In genomic region chr3:134060561-134061385, GRCh38 we compare ENCODE assay signal across 24 cellular contexts. TPM values are rescaled to one million over a fixed set of nuclear protein-coding genes. Genes with fewer than 3 reads are reported as not detected.
DNase-seq lines count a peak whose midpoint lies in the region; TF ChIP-seq lines count a peak whose summit lies in the region.
"Had no signal": no experiment of that assay in that cellular context is flagged by ENCODE, and none has a peak within 500 bp of the region (broad histone marks: within the 10 kb centered on the region; RNA-seq: fewer than 3 reads in every experiment).

No MANE protein-coding gene starts in this region.

- DNase-seq in GM04503 (ENCODE audit: low read depth) (peak; percentile 21), brain pericyte (ENCODE audit: low read depth, low spot score) (peak; percentile 64), left kidney (ENCODE audit: low read depth, low spot score) (peak; percentile 33), pulmonary artery endothelial cell (ENCODE audit: low read depth, low spot score) (peak; percentile 13), cerebellar cortex (ENCODE audit: low spot score) (no peak), adrenal gland (no peak), anterior cingulate cortex (lab: John Stamatoyannopoulos, UW) (no peak), NCI-H1105 (lab: John Stamatoyannopoulos, UW) (no peak)
- DNase-seq: activated CD4-positive, alpha-beta T cell treated with anti-CD3 and anti-CD28 coated beads, Interleukin-2, amount 50 U/mL, for 4 hours; activated naive CD4-positive, alpha-beta T cell treated with Interleukin-2 at 50 U/mL for 16 hours; DMS153; foreskin fibroblast; H7; hypothalamus; naive thymus-derived CD8-positive, alpha-beta T cell; NCI-H1436 treated with DMSO at 0.1 percent for 48 hours; NCI-H748 treated with DMSO at 0.1 percent for 48 hours; SIG-M5; stomach had no signal

- intact Hi-C loops in adrenal gland (cut with DNase I) = no loop called here

- no peak for TF ChIP-seq CTCF in adrenal gland (IDR thresholded peaks at IDR 0.05)

- peak overlapping the region in 1 of 5 donors; percentile 10 for H3K27ac ChIP-seq in adrenal gland
- H3K27ac ChIP-seq: ascending aorta, stomach, VCaP had no signal

- no peaks in the 10 kb centered on the region for H3K27me3 ChIP-seq in adrenal gland
- H3K27me3 ChIP-seq: ascending aorta, MG63, stomach had no signal

- no peak overlapping the region for H3K4me3 ChIP-seq in adrenal gland
- H3K4me3 ChIP-seq: ascending aorta, MG63, stomach had no signal

- 37 to 72% (median 65%) methylated on average over 5 to 10 of the region's 10 CpGs for WGBS in adrenal gland, 4 donors

- H3K4me1 ChIP-seq in adrenal gland (replicated peaks in 1 of 2) = no peaks in the 10 kb centered on the region
- H3K4me1 ChIP-seq: ascending aorta had no signal

- H3K9me3 ChIP-seq in adrenal gland (replicated peaks in 1 of 3) = no peaks in the 10 kb centered on the region
- H3K9me3 ChIP-seq: ascending aorta, MG63, stomach had no signal

- no peaks in the 10 kb centered on the region for H3K36me3 ChIP-seq in adrenal gland (replicated peaks in 1 of 2)
- H3K36me3 ChIP-seq: ascending aorta, MG63, stomach had no signal

- no peak for TF ChIP-seq POLR2A in adrenal gland (IDR thresholded peaks at IDR 0.05)

RNA-seq across cellular contexts. Expression of gene SLCO2A1, which starts 31.0 kb away (rescaled TPM):
- total RNA-seq in pulmonary artery endothelial cell (0.28 and 0.79 TPM in 2 replicates), adrenal gland (100 to 1,000 TPM in 2 of 8 donors, 10 to 100 TPM in 6; 13.4 to 141 (median 38.3) TPM)
- polyA plus RNA-seq in adrenal gland = 10 to 100 TPM; 21.0 to 67.8 (median 25.4) TPM
- total RNA-seq: naive thymus-derived CD8-positive, alpha-beta T cell; OCI-LY7; T-helper 1 cell treated with Interleukin-12 subunit alpha and Interleukin-12 subunit beta and Interleukin-4 antibody, amounts not matched to agents 30 ng/mL and 1 ng/mL, for 36 hours had no signal
- polyA plus RNA-seq: naive thymus-derived CD8-positive, alpha-beta T cell had no signal

Comparison
In these comparisons a context has a peak if more than half of its experiments do, and no peak if none do; other contexts are left out.
1. DNase-seq: peak in GM04503 (single experiment), brain pericyte (single experiment), left kidney (single experiment) and pulmonary artery endothelial cell (single experiment); none in cerebellar cortex (single experiment), adrenal gland (0 of 7), anterior cingulate cortex (0 of 58) and NCI-H1105 (single experiment).